ENCODE assay signal across 11 cellular contexts in the genomic region with DNA sequence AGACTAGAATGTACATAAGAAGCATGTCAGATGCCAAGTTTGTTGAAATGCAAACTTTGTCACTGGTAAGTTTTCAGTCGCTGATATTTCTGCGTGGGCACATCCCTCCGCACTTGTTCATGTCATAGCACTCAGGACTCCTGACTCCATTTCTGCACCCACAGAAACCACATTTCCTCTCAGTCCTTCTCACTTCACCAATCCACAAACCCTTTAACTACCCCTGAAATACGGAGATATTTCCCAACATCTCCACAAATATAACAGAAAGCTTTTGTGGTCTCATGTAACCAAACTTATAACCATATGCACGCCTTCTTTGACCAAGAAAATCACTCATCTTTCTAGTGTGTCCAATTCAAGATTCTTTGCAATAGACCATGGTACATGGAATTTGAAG.
DNase-seq lines count a peak whose midpoint lies in the region; ATAC-seq, FAIRE-seq and TF ChIP-seq lines count a peak whose summit lies in the region.
"Had no signal": no experiment of that assay in that cellular context is flagged by ENCODE, and none has a peak within 500 bp of the region (broad histone marks: within the 10 kb centered on the region; RNA-seq: fewer than 3 reads in every experiment).

No MANE protein-coding gene starts in this region.

- H3K4me1 ChIP-seq in heart right ventricle = no peaks in the 10 kb centered on the region
- no peaks in the 10 kb centered on the region for H3K4me1 ChIP-seq in HepG2 (ENCODE audit: insufficient read depth, low read length)

- no peak for TF ChIP-seq POLR2A in HepG2 (IDR thresholded peaks at IDR 0.05; ENCODE audit: insufficient read depth in 1 of 2, low read depth in 2 of 2, low read length in 2 of 2)

- DNase-seq in GM12865 (ENCODE audit: low read depth) (peak; percentile 40), heart right ventricle (no peak), HepG2 (ENCODE audit: low spot score) (no peak)
- peak; percentile 11 for DNase-seq in activated naive CD8-positive, alpha-beta T cell treated with anti-CD3 and anti-CD28 coated beads, Interleukin-2, amount 50 U/mL, for 24 hours
- no peak for DNase-seq in stimulated activated naive CD4-positive, alpha-beta T cell treated with Interleukin-2 at 50 U/mL for 16 hours (lab: John Stamatoyannopoulos, UW)
- DNase-seq: activated effector memory CD4-positive, alpha-beta T cell treated with Interleukin-2 at 50 U/mL for 16 hours; NCI-H1694 treated with DMSO at 0.1 percent for 48 hours had no signal

- no peak overlapping the region for H2AFZ ChIP-seq in HepG2 (ENCODE audit: low read length)

- BruUV-seq in HepG2 (replicated peaks; lab: Mats Ljungman, UMichigan) = no TSS peak

- no peak overlapping the region for H3K27ac ChIP-seq in heart right ventricle
- no peak overlapping the region for H3K27ac ChIP-seq in HepG2 (ENCODE audit: extremely low read length, insufficient read depth, low read length)
- H3K27ac ChIP-seq: VCaP had no signal

- H3K36me3 Mint-ChIP-seq in activated naive CD8-positive, alpha-beta T cell treated with anti-CD3 and anti-CD28 coated beads, Interleukin-2, amount 50 U/mL, for 24 hours (ENCODE audit: low read depth) = no peaks in the 10 kb centered on the region

- no peaks in the 10 kb centered on the region for H3K9me3 Mint-ChIP-seq in activated naive CD8-positive, alpha-beta T cell treated with anti-CD3 and anti-CD28 coated beads, Interleukin-2, amount 50 U/mL, for 24 hours

- no peak overlapping the region for H3K4me2 ChIP-seq in HepG2 (ENCODE audit: low read depth, low read length)

- FAIRE-seq in HepG2 (lab: Jason Lieb, UNC) = no peak

- no peak overlapping the region for H3K4me3 ChIP-seq in GM12865 (ENCODE audit: low read depth, low read length)
- no peak overlapping the region for H3K4me3 ChIP-seq in heart right ventricle
- no peak overlapping the region for H3K4me3 ChIP-seq in HepG2 (replicated peaks in 1 of 3; ENCODE audit: insufficient read depth in 1 of 3, low read depth in 2 of 3, low read length in 3 of 3)

- 84 to 87% methylated on average over 5 of the region's 5 CpGs for WGBS in heart right ventricle, 2 donors
- 23% methylated on average over 5 of the region's 5 CpGs for WGBS in HepG2 (ENCODE audit: low lambda C conversion rate)

- ATAC-seq in GM21367 (IDR thresholded peaks at IDR 0.05; ENCODE audit: unreplicated experiment) = peak; percentile 65
- peak; percentile 75 for ATAC-seq in HG03432 (IDR thresholded peaks at IDR 0.05; ENCODE audit: unreplicated experiment)
- peak; percentile 82 for ATAC-seq in activated naive CD8-positive, alpha-beta T cell treated with anti-CD3 and anti-CD28 coated beads, Interleukin-2, amount 50 U/mL, for 24 hours
- ATAC-seq in heart right ventricle = no peak
- ATAC-seq in HepG2 = no peak
- no peak for ATAC-seq in HG03521 (IDR thresholded peaks at IDR 0.05; ENCODE audit: unreplicated experiment)

- H3K27ac Mint-ChIP-seq in activated naive CD8-positive, alpha-beta T cell treated with anti-CD3 and anti-CD28 coated beads, Interleukin-2, amount 50 U/mL, for 24 hours = peak overlapping the region; percentile 45

- TF ChIP-seq CTCF in GM12865 (IDR thresholded peaks at IDR 0.05; ENCODE audit: insufficient read depth, low read depth, low read length, missing control alignments) (no peak), heart right ventricle (IDR thresholded peaks at IDR 0.05) (no peak), HepG2 (CRISPR knock-in tag; IDR thresholded peaks at IDR 0.05) (no peak)

- POLR2A ChIA-PET in HepG2 (lab: Yijun Ruan, JAX) = no interaction called here

- H3K36me3 ChIP-seq in heart right ventricle (no peaks in the 10 kb centered on the region), HepG2 (replicated peaks in 1 of 2; ENCODE audit: control insufficient read depth in 1 of 2, insufficient read depth in 2 of 2, low read length in 2 of 2) (no peaks in the 10 kb centered on the region)

- peaks cover 3% of the 10 kb centered on the region for H3K27me3 Mint-ChIP-seq in activated naive CD8-positive, alpha-beta T cell treated with anti-CD3 and anti-CD28 coated beads, Interleukin-2, amount 50 U/mL, for 24 hours

- H3K4me1 Mint-ChIP-seq in activated naive CD8-positive, alpha-beta T cell treated with anti-CD3 and anti-CD28 coated beads, Interleukin-2, amount 50 U/mL, for 24 hours = peaks cover 10% of the 10 kb centered on the region

- TF ChIP-seq EP300 in HepG2 (IDR thresholded peaks at IDR 0.05; ENCODE audit: low read depth in 2 of 2, low read length in 2 of 2) = no peak
- TF ChIP-seq EP300 in HepG2 (CRISPR knock-in tag; IDR thresholded peaks at IDR 0.05; ENCODE audit: borderline replicate concordance) = no peak

- intact Hi-C loops in heart right ventricle (cut with DNase I) = no loop called here
- intact Hi-C loops in HepG2 (cut with micrococcal nuclease; ENCODE audit: unreplicated experiment) = no loop called here

- TF ChIP-seq RAD21 in HepG2 (CRISPR knock-in tag; IDR thresholded peaks at IDR 0.05) = no peak

- H3K9me3 ChIP-seq in heart right ventricle = peaks cover 0 to 3% (median 0%) of the 10 kb centered on the region in 11 donors
- H3K9me3 ChIP-seq in HepG2 (ENCODE audit: low read length) = no peaks in the 10 kb centered on the region

- no peak overlapping the region for H3K9ac ChIP-seq in HepG2 (ENCODE audit: insufficient read depth, low read depth, low read length)

- H4K20me1 ChIP-seq in HepG2 (ENCODE audit: insufficient read depth, low read length) = no peaks in the 10 kb centered on the region

- CTCF ChIA-PET in HepG2 (lab: Yijun Ruan, JAX; ENCODE audit: low intra/inter-chr PET ratio, low total read pairs) = no interaction called here

- no peaks in the 10 kb centered on the region for H3K79me2 ChIP-seq in HepG2 (ENCODE audit: insufficient read depth, low read length)

- H3K27me3 ChIP-seq in heart right ventricle (no peaks in the 10 kb centered on the region), HepG2 (ENCODE audit: control insufficient read depth in 1 of 2, insufficient read depth in 2 of 2, low read length in 2 of 2) (no peaks in the 10 kb centered on the region)

- in situ Hi-C loops in HepG2 (cut with HindIII; ENCODE audit: extremely low pct_ligation_motif_present, low pct_unique_long_range_greater_than_20kb) = no loop called here

- no peak overlapping the region for H3K4me3 Mint-ChIP-seq in activated naive CD8-positive, alpha-beta T cell treated with anti-CD3 and anti-CD28 coated beads, Interleukin-2, amount 50 U/mL, for 24 hours

TF ChIP-seq in HepG2, 621 proteins besides CTCF, POLR2A, EP300 and RAD21:
- TF ChIP-seq PTBP1 (IDR thresholded peaks at IDR 0.05; ENCODE audit: low read depth, low read length, poor library complexity, severe bottlenecking) (no peak), NR1H2 (CRISPR knock-in tag; IDR thresholded peaks at IDR 0.05; ENCODE audit: borderline replicate concordance, low read depth) (no peak)

Comparison
In these comparisons a context has a peak if more than half of its experiments do, and no peak if none do; other contexts are left out.
1. DNase-seq: peak in GM12865 (single experiment) and activated naive CD8-positive, alpha-beta T cell treated with anti-CD3 and anti-CD28 coated beads, Interleukin-2, amount 50 U/mL, for 24 hours (single experiment); none in heart right ventricle (0 of 2), HepG2 (single experiment) and stimulated activated naive CD4-positive, alpha-beta T cell treated with Interleukin-2 at 50 U/mL for 16 hours (single experiment).
2. ATAC-seq: peak in GM21367 (single experiment), HG03432 (single experiment) and activated naive CD8-positive, alpha-beta T cell treated with anti-CD3 and anti-CD28 coated beads, Interleukin-2, amount 50 U/mL, for 24 hours (single experiment); none in heart right ventricle (0 of 8), HepG2 (single experiment) and HG03521 (single experiment).